ENCODE assay signal across 19 cellular contexts in genomic region chr15:31034152-31034551, GRCh38. TPM values are rescaled to one million over a fixed set of nuclear protein-coding genes. Genes with fewer than 3 reads are reported as not detected.
DNase-seq lines count a peak whose midpoint lies in the region; ATAC-seq and TF ChIP-seq lines count a peak whose summit lies in the region.
"Had no signal": no experiment of that assay in that cellular context is flagged by ENCODE, and none has a peak within 500 bp of the region (broad histone marks: within the 10 kb centered on the region; RNA-seq: fewer than 3 reads in every experiment).

No MANE protein-coding gene starts in this region.

- H3K79me2 ChIP-seq in SK-N-SH (ENCODE audit: insufficient read depth) = no peaks in the 10 kb centered on the region

- no peaks in the 10 kb centered on the region for H3K36me3 Mint-ChIP-seq in type B pancreatic cell

- 0 out of 2 replicates have a peak, but pooled peaks have one; percentile 15 for TF ChIP-seq RAD21 in SK-N-SH (IDR thresholded peaks at IDR 0.05; ENCODE audit: low read length)

- peaks cover 8% of the 10 kb centered on the region for H3K4me1 Mint-ChIP-seq in type B pancreatic cell (ENCODE audit: unreplicated experiment)

- ATAC-seq in SK-N-SH treated with all-trans-retinoic acid at 6 μM for 48 hours = no peak
- ATAC-seq in HG03565 (IDR thresholded peaks at IDR 0.05; ENCODE audit: unreplicated experiment) = no peak
- ATAC-seq: A549, heart left ventricle had no signal

- intact Hi-C loops in stomach (cut with DNase I; ENCODE audit: low total_unique reads) = no loop called here

- no peaks in the 10 kb centered on the region for H3K9me3 Mint-ChIP-seq in type B pancreatic cell

- no peak overlapping the region for H3K4me2 ChIP-seq in SK-N-SH
- H3K4me2 ChIP-seq: A549 had no signal

- H3K9me3 ChIP-seq in SK-N-SH (no peaks in the 10 kb centered on the region), stomach (no peaks in the 10 kb centered on the region)
- H3K9me3 ChIP-seq: A549, tibial artery had no signal

- CTCF ChIA-PET in SK-N-SH (lab: Yijun Ruan, JAX) = interaction anchor here (1.0 kb wide), 1 partner anchor 95 kb away, joined by 3 read pairs; no protein-coding TSS in a partner anchor

- H3K36me3 ChIP-seq in SK-N-SH (replicated peaks in 1 of 2; ENCODE audit: control insufficient read depth in 1 of 2, insufficient read depth in 2 of 2, low read length in 1 of 2) = no peaks in the 10 kb centered on the region
- H3K36me3 ChIP-seq in stomach = no peaks in the 10 kb centered on the region
- H3K36me3 ChIP-seq: heart left ventricle, tibial artery had no signal

- H3K27me3 ChIP-seq in SK-N-SH (ENCODE audit: insufficient read depth) (no peaks in the 10 kb centered on the region), stomach (no peaks in the 10 kb centered on the region)
- H3K27me3 ChIP-seq: heart left ventricle, tibial artery had no signal

- H3K4me1 ChIP-seq in SK-N-SH (ENCODE audit: control insufficient read depth in 1 of 2, insufficient read depth in 2 of 2, low read depth in 1 of 2, low read length in 1 of 2) = peaks cover 8 to 21% of the 10 kb centered on the region in 2 experiments
- peaks cover 0 to 10% (median 2%) of the 10 kb centered on the region in 4 donors for H3K4me1 ChIP-seq in stomach
- H3K4me1 ChIP-seq: A549 had no signal

- no peaks in the 10 kb centered on the region for H4K20me1 ChIP-seq in SK-N-SH (ENCODE audit: insufficient read depth)

- H3K9me2 ChIP-seq in SK-N-SH = no peaks in the 10 kb centered on the region

- H3K27me3 Mint-ChIP-seq in type B pancreatic cell = no peaks in the 10 kb centered on the region

- no peak overlapping the region for H3K9ac ChIP-seq in SK-N-SH

- no peak overlapping the region; a peak in 1 of 4 replicates for H3K27ac ChIP-seq in SK-N-SH (ENCODE audit: low read depth in 2 of 2, low read length in 1 of 2)
- H3K27ac ChIP-seq in stomach = no peak overlapping the region
- H3K27ac ChIP-seq: A549, epithelial cell of prostate, tibial artery had no signal

- peaks cover 7% of the 10 kb centered on the region for H3F3A ChIP-seq in SK-N-SH (replicated peaks; ENCODE audit: insufficient read depth)

- TF ChIP-seq EP300 in SK-N-SH (IDR thresholded peaks at IDR 0.05; ENCODE audit: borderline replicate concordance in 1 of 2, low read depth in 1 of 2, low read length in 1 of 2) = no peak
- TF ChIP-seq EP300 in stomach (IDR thresholded peaks at IDR 0.05) = no peak

- POLR2A ChIA-PET in SK-N-SH (lab: Yijun Ruan, JAX) = no interaction called here

- H3K27ac Mint-ChIP-seq in type B pancreatic cell = peak overlapping the region; percentile 59

- 52% methylated on average over 4 of the region's 4 CpGs for WGBS in SK-N-SH (ENCODE audit: low lambda C conversion rate)
- 37 to 48% (median 46%) methylated on average over 4 of the region's 4 CpGs for WGBS in stomach, 5 donors

- DNase-seq in SK-N-SH (no peak), NCI-H2171 (lab: John Stamatoyannopoulos, UW) (peak; percentile 65), epithelial cell of esophagus (ENCODE audit: low read depth) (peak; percentile 54), type B pancreatic cell (ENCODE audit: extremely low spot score, unreplicated experiment) (no peak), hepatic stellate cell (ENCODE audit: low spot score) (no peak), stomach (no peak)
- DNase-seq: activated CD4-positive, CD25-positive, alpha-beta regulatory T cell; activated effector memory CD4-positive, alpha-beta T cell treated with Interleukin-2 at 50 U/mL for 16 hours; heart left ventricle; KBM-7; kidney glomerular epithelial cell; NCI-H1105 treated with DMSO at 0.1 percent for 48 hours; NCI-H510A treated with DMSO at 0.1 percent for 48 hours; occipital lobe; tibial artery had no signal

- no peak overlapping the region for H3K4me3 ChIP-seq in SK-N-SH (ENCODE audit: low read depth in 2 of 2, low read length in 1 of 2)
- no peak overlapping the region for H3K4me3 ChIP-seq in epithelial cell of esophagus (ENCODE audit: low read length)
- H3K4me3 ChIP-seq in stomach = no peak overlapping the region
- H3K4me3 ChIP-seq: A549, heart left ventricle, tibial artery had no signal

- H3K4me3 Mint-ChIP-seq in type B pancreatic cell = peak overlapping the region; percentile 43

- H2AFZ ChIP-seq in SK-N-SH (ENCODE audit: low read depth) = no peak overlapping the region

- TF ChIP-seq POLR2A in stomach (IDR thresholded peaks at IDR 0.05) = no peak

- TF ChIP-seq CTCF in SK-N-SH (IDR thresholded peaks at IDR 0.05) (no peak), epithelial cell of esophagus (IDR thresholded peaks at IDR 0.05; ENCODE audit: insufficient read depth, low read depth, low read length, missing control alignments) (no peak), type B pancreatic cell (conservative IDR thresholded peaks at IDR 0.05) (no peak), stomach (IDR thresholded peaks at IDR 0.05) (no peak)

TF ChIP-seq in SK-N-SH, 30 proteins besides CTCF, POLR2A, EP300 and RAD21:
- TF ChIP-seq, protein P1, sequence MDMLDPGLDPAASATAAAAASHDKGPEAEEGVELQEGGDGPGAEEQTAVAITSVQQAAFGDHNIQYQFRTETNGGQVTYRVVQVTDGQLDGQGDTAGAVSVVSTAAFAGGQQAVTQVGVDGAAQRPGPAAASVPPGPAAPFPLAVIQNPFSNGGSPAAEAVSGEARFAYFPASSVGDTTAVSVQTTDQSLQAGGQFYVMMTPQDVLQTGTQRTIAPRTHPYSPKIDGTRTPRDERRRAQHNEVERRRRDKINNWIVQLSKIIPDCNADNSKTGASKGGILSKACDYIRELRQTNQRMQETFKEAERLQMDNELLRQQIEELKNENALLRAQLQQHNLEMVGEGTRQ (IDR thresholded peaks at IDR 0.05; ENCODE audit: borderline replicate concordance, low read depth, low read length) = no peak
- TF ChIP-seq RFX5 (IDR thresholded peaks at IDR 0.05; ENCODE audit: low read length) (no peak), GABPA (IDR thresholded peaks at IDR 0.05; ENCODE audit: low read depth) (no peak), MEF2A (IDR thresholded peaks at IDR 0.05; ENCODE audit: borderline replicate concordance, low read depth) (no peak)

TF ChIP-seq in SK-N-SH treated with all-trans-retinoic acid at 6 μM for 48 hours, 23 proteins besides CTCF, POLR2A, EP300 and RAD21:
- TF ChIP-seq ZNF8 (CRISPR knock-in tag; IDR thresholded peaks at IDR 0.05) (no peak), SNAI2 (CRISPR knock-in tag; IDR thresholded peaks at IDR 0.05) (no peak)

RNA-seq across cellular contexts. Expression of gene MTMR10, which starts 42.7 kb away (rescaled TPM):
- 6.4 and 8.0 TPM in 2 replicates for polyA plus RNA-seq in SK-N-SH (2012; rRNA removed)
- 7.4 and 8.7 TPM in 2 replicates for polyA plus RNA-seq in SK-N-SH (2012; cell fraction: cytosol; rRNA removed)
- 9.1 and 14.4 TPM in 2 replicates for polyA plus RNA-seq in SK-N-SH (2012; cell fraction: nucleus; rRNA removed)
- total RNA-seq in type B pancreatic cell (ENCODE audit: low replicate concordance) = 14.7 and 16.7 TPM in 2 replicates
- total RNA-seq in stomach = 100 to 1,000 TPM in 1 of 5 donors, 10 to 100 TPM in 3, 1 to 10 TPM in 1; 4.9 to 118 (median 39.7) TPM
- 10 to 100 TPM in 2 of 3 donors, 1 to 10 TPM in 1; 6.9 to 14.7 (median 10.9) TPM for polyA plus RNA-seq in stomach

Comparison
In these comparisons a context has a peak if more than half of its experiments do, and no peak if none do; other contexts are left out.
1. DNase-seq: peak in NCI-H2171 (single experiment) and epithelial cell of esophagus (single experiment); none in SK-N-SH (single experiment), type B pancreatic cell (single experiment), hepatic stellate cell (single experiment) and stomach (single experiment).